In the genomic region with DNA sequence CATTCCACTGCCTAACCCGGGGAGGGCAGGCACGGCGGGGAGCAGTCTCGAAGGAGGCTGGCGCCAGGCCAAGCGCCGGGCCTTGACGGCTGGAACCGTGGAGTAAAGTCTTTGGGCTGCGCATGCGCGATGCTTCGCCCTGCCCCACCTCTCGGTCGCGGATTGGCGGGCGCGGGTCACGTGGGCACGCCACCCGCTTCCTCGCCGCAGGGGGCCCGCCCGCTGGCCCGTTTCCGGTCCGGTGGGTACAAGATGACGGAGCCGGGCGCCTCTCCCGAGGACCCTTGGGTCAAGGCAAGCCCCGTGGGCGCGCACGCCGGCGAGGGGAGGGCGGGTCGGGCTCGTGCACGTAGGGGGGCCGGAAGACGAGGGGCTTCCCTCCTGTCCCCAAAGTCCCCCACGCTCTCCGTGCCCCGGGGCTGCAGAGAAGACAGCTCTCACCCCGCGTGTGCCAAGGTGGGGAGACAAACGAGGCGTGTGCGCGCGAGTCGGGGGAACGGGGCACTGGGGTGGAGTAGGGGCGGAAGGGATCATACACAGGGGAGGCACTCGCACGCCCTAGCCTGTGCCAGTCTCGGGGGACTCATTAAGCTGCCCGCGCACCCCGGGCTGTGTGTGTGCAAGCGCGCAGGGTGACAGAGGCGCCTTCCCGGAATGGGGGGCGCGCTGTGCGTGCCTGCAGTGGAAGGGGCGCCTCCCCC, we compare ENCODE assay signal across 8 cellular contexts. TPM values are rescaled to one million over a fixed set of nuclear protein-coding genes. Genes with fewer than 3 reads are reported as not detected.
DNase-seq lines count a peak whose midpoint lies in the region; ATAC-seq and TF ChIP-seq lines count a peak whose summit lies in the region.

A gene with protein sequence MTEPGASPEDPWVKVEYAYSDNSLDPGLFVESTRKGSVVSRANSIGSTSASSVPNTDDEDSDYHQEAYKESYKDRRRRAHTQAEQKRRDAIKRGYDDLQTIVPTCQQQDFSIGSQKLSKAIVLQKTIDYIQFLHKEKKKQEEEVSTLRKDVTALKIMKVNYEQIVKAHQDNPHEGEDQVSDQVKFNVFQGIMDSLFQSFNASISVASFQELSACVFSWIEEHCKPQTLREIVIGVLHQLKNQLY (plus strand): TSS at position 228 of the 701 bp plus-strand sequence. CDS start 25 bp downstream, at position 253.

- WGBS in psoas muscle, 3 donors = 0 to 1% (median 0%) methylated on average over 47 to 72 of the region's 72 CpGs

- H3K4me1 ChIP-seq in ES-I3 (ENCODE audit: insufficient read depth, low read length) (peaks cover 7% of the 10 kb centered on the region; the same call in 1 of the 2 replicates), psoas muscle (peaks cover 22% of the 10 kb centered on the region)

- peak within 1 kb of the TSS; percentile 83 for H3K4me3 ChIP-seq in psoas muscle

- H3K27ac ChIP-seq in psoas muscle = peak within 1 kb of the TSS; percentile 96

- ATAC-seq in HG02763 (IDR thresholded peaks at IDR 0.05; ENCODE audit: unreplicated experiment) (peak; percentile 54), left ventricle myocardium superior (peak; percentile 85), psoas muscle (peak; percentile 84 to 89 (median 85))

- TF ChIP-seq CTCF in psoas muscle (IDR thresholded peaks at IDR 0.05) = no peak

- no peaks in the 10 kb centered on the region for H3K9me3 ChIP-seq in ES-I3 (ENCODE audit: control insufficient read depth, insufficient read depth, low read length)
- H3K9me3 ChIP-seq in psoas muscle = no peaks in the 10 kb centered on the region

- intact Hi-C loops in left ventricle myocardium superior (cut with micrococcal nuclease) = no loop called here
- intact Hi-C loops in psoas muscle (cut with DNase I) = no loop called here

- H3K36me3 ChIP-seq in ES-I3 (ENCODE audit: insufficient read depth, low read length) (peaks cover 4% of the 10 kb centered on the region; the same call in 1 of the 2 replicates), psoas muscle (ENCODE audit: insufficient read depth in 1 of 2, low read depth in 1 of 2) (peaks cover 2 to 59% of the 10 kb centered on the region in 2 donors)

- H3K9ac ChIP-seq in ES-I3 (ENCODE audit: low read depth, low read length) = peak within 1 kb of the TSS; percentile 94

- peak; percentile 88 to 91 for DNase-seq in NCI-H187 (lab: John Stamatoyannopoulos, UW)
- peak; percentile 82 to 95 (median 90) for DNase-seq in T-helper 2 cell
- DNase-seq in amygdala (lab: John Stamatoyannopoulos, UW) = peak; percentile 49 to 95 (median 84)
- DNase-seq in left ventricle myocardium superior = peak; percentile 99
- DNase-seq in psoas muscle = peak; percentile 96 to 98
- peak; percentile 94 for DNase-seq in ureter (ENCODE audit: low spot score)

- no peaks in the 10 kb centered on the region for H3K27me3 ChIP-seq in psoas muscle (ENCODE audit: insufficient read depth in 3 of 3, low read length in 2 of 3)

RNA-seq across cellular contexts. Expression of the gene that starts here (rescaled TPM):
- 72.3 TPM for total RNA-seq in left ventricle myocardium superior
- 10 to 100 TPM; 45.2 to 67.9 (median 55.2) TPM for total RNA-seq in psoas muscle
- 100 to 1,000 TPM in 1 of 3 donors, 10 to 100 TPM in 2; 71.0 to 108 (median 89.2) TPM for polyA plus RNA-seq in psoas muscle
- 53.8 TPM for total RNA-seq in ureter

Comparison
In these comparisons a context has a peak if more than half of its experiments do, and no peak if none do; other contexts are left out.
1. Peak in every context shown above with its lines: DNase-seq, ATAC-seq, H3K4me3 ChIP-seq and H3K27ac ChIP-seq.